ENCODE assay signal across 1 cellular context in the genomic region with DNA sequence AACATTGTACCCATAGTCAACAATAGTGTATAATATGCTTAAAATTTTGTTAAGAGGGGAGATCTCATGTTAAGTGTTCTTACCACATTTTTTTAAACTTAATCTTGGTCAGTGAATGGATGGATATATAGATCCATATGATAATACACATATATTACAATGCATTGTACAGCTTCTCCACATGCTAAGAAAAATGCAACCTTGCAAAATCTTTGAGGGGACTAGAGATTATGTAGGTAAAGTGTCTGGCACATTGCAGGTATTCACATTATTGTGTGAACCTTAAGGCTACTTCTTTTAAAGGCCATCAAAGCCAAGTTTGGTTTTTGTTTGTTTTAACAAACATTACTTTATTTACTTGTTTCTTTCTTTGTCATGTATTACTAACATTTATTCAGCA.
TF ChIP-seq lines count a peak whose summit lies in the region.

No MANE protein-coding gene starts in this region.

TF ChIP-seq in HepG2, 621 proteins besides CTCF, POLR2A, EP300 and RAD21 (continued from another document):
- TF ChIP-seq FIP1L1 (IDR thresholded peaks at IDR 0.05; ENCODE audit: borderline replicate concordance, insufficient read depth, low read depth, low read length): no peak
